ENCODE assay signal across 8 cellular contexts in genomic region chr19:34404109-34404909, GRCh38. TPM values are rescaled to one million over a fixed set of nuclear protein-coding genes. Genes with fewer than 3 reads are reported as not detected.
DNase-seq lines count a peak whose midpoint lies in the region; ATAC-seq and TF ChIP-seq lines count a peak whose summit lies in the region.

Gene PDCD2L (plus strand): TSS chr19:34404399. CDS start chr19:34404431, 32 bp downstream.

- DNase-seq in DND-41 (peak; percentile 92), GM23338 (ENCODE audit: low spot score) (peak; percentile 97), LHCN-M2 (ENCODE audit: low read depth) (peak; percentile 84), RPMI7951 (ENCODE audit: low read depth) (peak; percentile 86), fibroblast of peridontal ligament (ENCODE audit: extremely low read depth) (peak; percentile 87)
- DNase-seq in activated T-helper 1 cell treated with anti-CD3 and anti-CD28 coated beads, Interleukin-12 subunit alpha, Interleukin-12 subunit beta, Interleukin-2, Interleukin-4 antibody, amounts not matched to agents 30 ng/mL and 10 ng/mL and 1 ng/mL, durations not matched to agents 14 hours and 24 hours and 36 hours (ENCODE audit: low spot score), result peak; percentile 89
- peak; percentile 91 for DNase-seq in natural killer cell treated with Interleukin-12 subunit alpha and Interleukin-12 subunit beta and Interleukin-15 and Interleukin-18, amount 100 ng/mL, for 72 hours (ENCODE audit: low spot score)
- peak; percentile 92 for DNase-seq in stimulated activated naive CD4-positive, alpha-beta T cell treated with Interleukin-2 at 50 U/mL for 16 hours (lab: John Stamatoyannopoulos, UW)

- H3K27ac ChIP-seq in DND-41 (ENCODE audit: low read length), result peak within 1 kb of the TSS; percentile 72
- peak within 1 kb of the TSS; percentile 71; the same call in 1 of the 2 replicates for H3K27ac ChIP-seq in GM23338 (ENCODE audit: low read depth)

- peaks cover 6% of the 10 kb centered on the region; the same call in 1 of the 2 replicates for H4K20me1 ChIP-seq in DND-41 (ENCODE audit: insufficient read depth, low read length)
- H4K20me1 ChIP-seq in GM23338 (replicated peaks; ENCODE audit: insufficient read depth), result peaks cover 15% of the 10 kb centered on the region

- H3K27me3 Mint-ChIP-seq in GM23338 (ENCODE audit: insufficient read depth, low read depth, poor library complexity), result peaks cover 16% of the 10 kb centered on the region
- no peaks in the 10 kb centered on the region for H3K27me3 Mint-ChIP-seq in activated T-helper 1 cell treated with anti-CD3 and anti-CD28 coated beads, Interleukin-12 subunit alpha, Interleukin-12 subunit beta, Interleukin-2, Interleukin-4 antibody, amounts not matched to agents 30 ng/mL and 10 ng/mL and 1 ng/mL, durations not matched to agents 14 hours and 24 hours and 36 hours (ENCODE audit: insufficient read depth)
- no peaks in the 10 kb centered on the region for H3K27me3 Mint-ChIP-seq in natural killer cell treated with Interleukin-12 subunit alpha and Interleukin-12 subunit beta and Interleukin-15 and Interleukin-18, amount 100 ng/mL, for 72 hours

- no peaks in the 10 kb centered on the region for H3K9me3 Mint-ChIP-seq in GM23338
- no peaks in the 10 kb centered on the region for H3K9me3 Mint-ChIP-seq in activated T-helper 1 cell treated with anti-CD3 and anti-CD28 coated beads, Interleukin-12 subunit alpha, Interleukin-12 subunit beta, Interleukin-2, Interleukin-4 antibody, amounts not matched to agents 30 ng/mL and 10 ng/mL and 1 ng/mL, durations not matched to agents 14 hours and 24 hours and 36 hours
- H3K9me3 Mint-ChIP-seq in natural killer cell treated with Interleukin-12 subunit alpha and Interleukin-12 subunit beta and Interleukin-15 and Interleukin-18, amount 100 ng/mL, for 72 hours, result no peaks in the 10 kb centered on the region

- H3K4me2 ChIP-seq in DND-41 (ENCODE audit: insufficient read depth, low read length), result peak within 1 kb of the TSS; percentile 99
- peak within 1 kb of the TSS; percentile 85 for H3K4me2 ChIP-seq in GM23338

- H3K36me3 Mint-ChIP-seq in GM23338 (ENCODE audit: low read depth), result peaks cover 42% of the 10 kb centered on the region
- peaks cover 19% of the 10 kb centered on the region for H3K36me3 Mint-ChIP-seq in activated T-helper 1 cell treated with anti-CD3 and anti-CD28 coated beads, Interleukin-12 subunit alpha, Interleukin-12 subunit beta, Interleukin-2, Interleukin-4 antibody, amounts not matched to agents 30 ng/mL and 10 ng/mL and 1 ng/mL, durations not matched to agents 14 hours and 24 hours and 36 hours (ENCODE audit: low read depth)
- peaks cover 11% of the 10 kb centered on the region for H3K36me3 Mint-ChIP-seq in natural killer cell treated with Interleukin-12 subunit alpha and Interleukin-12 subunit beta and Interleukin-15 and Interleukin-18, amount 100 ng/mL, for 72 hours

- peak within 1 kb of the TSS; percentile 88 for H3K4me3 Mint-ChIP-seq in GM23338
- H3K4me3 Mint-ChIP-seq in activated T-helper 1 cell treated with anti-CD3 and anti-CD28 coated beads, Interleukin-12 subunit alpha, Interleukin-12 subunit beta, Interleukin-2, Interleukin-4 antibody, amounts not matched to agents 30 ng/mL and 10 ng/mL and 1 ng/mL, durations not matched to agents 14 hours and 24 hours and 36 hours, result peak within 1 kb of the TSS; percentile 94
- peak within 1 kb of the TSS; percentile 85 for H3K4me3 Mint-ChIP-seq in natural killer cell treated with Interleukin-12 subunit alpha and Interleukin-12 subunit beta and Interleukin-15 and Interleukin-18, amount 100 ng/mL, for 72 hours

- H2AFZ ChIP-seq in DND-41 (ENCODE audit: low read depth, low read length) (peak within 1 kb of the TSS; percentile 100), GM23338 (peak within 1 kb of the TSS; percentile 79; the same call in 1 of the 2 replicates)

- H3K4me1 ChIP-seq in DND-41 (ENCODE audit: insufficient read depth, low read length), result peaks cover 41% of the 10 kb centered on the region
- peaks cover 7% of the 10 kb centered on the region; the same call in 1 of the 2 replicates for H3K4me1 ChIP-seq in GM23338 (ENCODE audit: insufficient read depth)

- intact Hi-C loops in activated T-helper 1 cell treated with anti-CD3 and anti-CD28 coated beads, Interleukin-12 subunit alpha, Interleukin-12 subunit beta, Interleukin-2, Interleukin-4 antibody, amounts not matched to agents 30 ng/mL and 10 ng/mL and 1 ng/mL, durations not matched to agents 14 hours and 24 hours and 36 hours (cut with micrococcal nuclease), result loop anchor here (1.0 to 5.0 kb wide), 3 partner anchors 26 to 98 kb away; partner anchors contain the start of gene GPI

- H3K4me1 Mint-ChIP-seq in GM23338, result peaks cover 3% of the 10 kb centered on the region; the same call in 1 of the 3 replicates
- H3K4me1 Mint-ChIP-seq in activated T-helper 1 cell treated with anti-CD3 and anti-CD28 coated beads, Interleukin-12 subunit alpha, Interleukin-12 subunit beta, Interleukin-2, Interleukin-4 antibody, amounts not matched to agents 30 ng/mL and 10 ng/mL and 1 ng/mL, durations not matched to agents 14 hours and 24 hours and 36 hours (ENCODE audit: low read depth), result peaks cover 13% of the 10 kb centered on the region
- H3K4me1 Mint-ChIP-seq in natural killer cell treated with Interleukin-12 subunit alpha and Interleukin-12 subunit beta and Interleukin-15 and Interleukin-18, amount 100 ng/mL, for 72 hours (ENCODE audit: low read depth in 2 of 2), result peaks cover 6 to 11% of the 10 kb centered on the region in 2 donors

- no peaks in the 10 kb centered on the region for H3K9me3 ChIP-seq in DND-41 (ENCODE audit: insufficient read depth, low read length, severe bottlenecking)

- H3K27ac Mint-ChIP-seq in GM23338, result peak within 1 kb of the TSS; percentile 81
- peak within 1 kb of the TSS; percentile 86 for H3K27ac Mint-ChIP-seq in activated T-helper 1 cell treated with anti-CD3 and anti-CD28 coated beads, Interleukin-12 subunit alpha, Interleukin-12 subunit beta, Interleukin-2, Interleukin-4 antibody, amounts not matched to agents 30 ng/mL and 10 ng/mL and 1 ng/mL, durations not matched to agents 14 hours and 24 hours and 36 hours
- peak within 1 kb of the TSS; percentile 51 to 72 for H3K27ac Mint-ChIP-seq in natural killer cell treated with Interleukin-12 subunit alpha and Interleukin-12 subunit beta and Interleukin-15 and Interleukin-18, amount 100 ng/mL, for 72 hours

- H3K36me3 ChIP-seq in DND-41 (ENCODE audit: insufficient read depth, low read length) (peaks cover 34% of the 10 kb centered on the region), GM23338 (ENCODE audit: insufficient read depth) (peaks cover 11% of the 10 kb centered on the region)

- H3K27me3 ChIP-seq in DND-41 (ENCODE audit: insufficient read depth, low read length, poor library complexity) (no peaks in the 10 kb centered on the region), GM23338 (ENCODE audit: insufficient read depth) (no peaks in the 10 kb centered on the region)

- H3F3A ChIP-seq in GM23338 (replicated peaks; ENCODE audit: low read depth), result peaks cover 13% of the 10 kb centered on the region; the same call in 1 of the 2 replicates

- no peaks in the 10 kb centered on the region for H3K9me2 ChIP-seq in GM23338 (ENCODE audit: insufficient read depth)

- H3K79me2 ChIP-seq in DND-41 (ENCODE audit: insufficient read depth, low read length) (peaks cover 34% of the 10 kb centered on the region), GM23338 (replicated peaks; ENCODE audit: insufficient read depth) (peaks cover 36% of the 10 kb centered on the region)

- peak; percentile 96 for ATAC-seq in DND-41 (ENCODE audit: insufficient read depth, low read depth)
- peak; percentile 90 for ATAC-seq in GM23338
- peak; percentile 96 for ATAC-seq in natural killer cell treated with Interleukin-12 subunit alpha and Interleukin-12 subunit beta and Interleukin-15 and Interleukin-18, amount 100 ng/mL, for 72 hours

- H3K4me3 ChIP-seq in DND-41 (ENCODE audit: low read depth in 1 of 2, low read length in 2 of 2) (peak within 1 kb of the TSS; percentile 74 to 99), GM23338 (peak within 1 kb of the TSS; percentile 95)

- TF ChIP-seq CTCF in DND-41 (IDR thresholded peaks at IDR 0.05; ENCODE audit: borderline replicate concordance, extremely low read depth, low read length, poor library complexity, severe bottlenecking) (peak; percentile 2), GM23338 (conservative IDR thresholded peaks at IDR 0.05; ENCODE audit: low read depth in 2 of 2) (no peak)

- peak within 1 kb of the TSS; percentile 88 for H3K9ac ChIP-seq in DND-41 (ENCODE audit: low read depth, low read length)

RNA-seq across cellular contexts. Expression of gene PDCD2L, which starts in this region (rescaled TPM):
- 56.6 and 61.3 TPM in 2 replicates for total RNA-seq in GM23338 (2014; rRNA removed; shearing (Covaris generic))
- 67.2 and 68.3 TPM in 2 replicates for polyA plus RNA-seq in GM23338 (2016; fragmentation: Nextera tagmentation; extraction: Ambion mirVana)
- total RNA-seq in LHCN-M2 (2014; rRNA removed), result 18.7 and 22.7 TPM in 2 replicates
- 11.2 TPM for polyA plus RNA-seq in LHCN-M2 (2012)
- total RNA-seq in RPMI7951 (2014; rRNA removed; shearing (Covaris generic)), result 12.0 and 16.5 TPM in 2 replicates
- total RNA-seq in activated T-helper 1 cell treated with anti-CD3 and anti-CD28 coated beads, Interleukin-12 subunit alpha, Interleukin-12 subunit beta, Interleukin-2, Interleukin-4 antibody, amounts not matched to agents 30 ng/mL and 10 ng/mL and 1 ng/mL, durations not matched to agents 14 hours and 24 hours and 36 hours, result 51.3 and 52.3 TPM in 2 replicates
- 10 to 100 TPM; 18.2 to 28.4 TPM for total RNA-seq in natural killer cell treated with Interleukin-12 subunit alpha and Interleukin-12 subunit beta and Interleukin-15 and Interleukin-18, amount 100 ng/mL, for 72 hours

Comparison
In these comparisons a context has a peak if more than half of its experiments do, and no peak if none do; other contexts are left out.
1. Peak in every context shown above with its lines: DNase-seq, ATAC-seq, H3K4me3 ChIP-seq and H3K27ac ChIP-seq.